In the genomic region with DNA sequence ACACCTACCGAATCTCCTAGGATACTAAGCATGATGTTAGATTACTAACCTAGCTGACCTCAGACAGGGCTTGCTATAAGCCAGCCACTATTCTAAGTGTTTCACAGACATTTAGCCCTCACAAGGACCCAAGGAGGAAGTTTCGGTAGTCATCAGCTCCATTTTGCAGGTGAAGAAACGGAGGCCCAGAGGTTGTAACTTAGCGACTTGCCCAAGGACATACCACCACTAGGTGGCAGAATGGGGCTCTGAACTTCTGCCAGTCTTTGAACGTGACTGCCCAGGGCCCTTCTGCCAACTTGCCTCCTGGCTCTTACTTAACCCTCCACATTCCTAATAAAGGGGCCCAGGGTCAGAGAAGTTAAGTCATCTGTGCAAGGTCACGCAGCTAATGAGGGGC, we compare ENCODE assay signal across 2 cellular contexts.
A peak's percentile ranks its signal among the peaks of the same experiment; 100 is the strongest.
TF ChIP-seq lines count a peak whose summit lies in the region.

No MANE protein-coding gene starts in this region.

TF ChIP-seq in HEK293T, 16 proteins besides CTCF, POLR2A, EP300 and RAD21 (continued from another document):
- no peak for TF ChIP-seq HDGF (IDR thresholded peaks at IDR 0.05; ENCODE audit: borderline replicate concordance)
- TF ChIP-seq, protein P1, sequence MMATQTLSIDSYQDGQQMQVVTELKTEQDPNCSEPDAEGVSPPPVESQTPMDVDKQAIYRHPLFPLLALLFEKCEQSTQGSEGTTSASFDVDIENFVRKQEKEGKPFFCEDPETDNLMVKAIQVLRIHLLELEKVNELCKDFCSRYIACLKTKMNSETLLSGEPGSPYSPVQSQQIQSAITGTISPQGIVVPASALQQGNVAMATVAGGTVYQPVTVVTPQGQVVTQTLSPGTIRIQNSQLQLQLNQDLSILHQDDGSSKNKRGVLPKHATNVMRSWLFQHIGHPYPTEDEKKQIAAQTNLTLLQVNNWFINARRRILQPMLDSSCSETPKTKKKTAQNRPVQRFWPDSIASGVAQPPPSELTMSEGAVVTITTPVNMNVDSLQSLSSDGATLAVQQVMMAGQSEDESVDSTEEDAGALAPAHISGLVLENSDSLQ (IDR thresholded peaks at IDR 0.05) = no peak
- no peak for TF ChIP-seq CTBP1 (IDR thresholded peaks at IDR 0.05; ENCODE audit: borderline replicate concordance)
- TF ChIP-seq ZNF384 (IDR thresholded peaks at IDR 0.05) = no peak
TF ChIP-seq in HEK293T: peak in this region for 0.

TF ChIP-seq in HepG2, 621 proteins besides CTCF, POLR2A, EP300 and RAD21 (continued from another document):
- TF ChIP-seq, protein P2, sequence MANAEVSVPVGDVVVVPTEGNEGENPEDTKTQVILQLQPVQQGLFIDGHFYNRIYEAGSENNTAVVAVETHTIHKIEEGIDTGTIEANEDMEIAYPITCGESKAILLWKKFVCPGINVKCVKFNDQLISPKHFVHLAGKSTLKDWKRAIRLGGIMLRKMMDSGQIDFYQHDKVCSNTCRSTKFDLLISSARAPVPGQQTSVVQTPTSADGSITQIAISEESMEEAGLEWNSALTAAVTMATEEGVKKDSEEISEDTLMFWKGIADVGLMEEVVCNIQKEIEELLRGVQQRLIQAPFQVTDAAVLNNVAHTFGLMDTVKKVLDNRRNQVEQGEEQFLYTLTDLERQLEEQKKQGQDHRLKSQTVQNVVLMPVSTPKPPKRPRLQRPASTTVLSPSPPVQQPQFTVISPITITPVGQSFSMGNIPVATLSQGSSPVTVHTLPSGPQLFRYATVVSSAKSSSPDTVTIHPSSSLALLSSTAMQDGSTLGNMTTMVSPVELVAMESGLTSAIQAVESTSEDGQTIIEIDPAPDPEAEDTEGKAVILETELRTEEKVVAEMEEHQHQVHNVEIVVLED (CRISPR knock-in tag; IDR thresholded peaks at IDR 0.05; ENCODE audit: borderline replicate concordance) = no peak
- no peak for TF ChIP-seq NKX3-1 (CRISPR knock-in tag; IDR thresholded peaks at IDR 0.05)
- TF ChIP-seq PPARG (CRISPR knock-in tag; conservative IDR thresholded peaks at IDR 0.05) = no peak
- TF ChIP-seq REL (CRISPR knock-in tag; conservative IDR thresholded peaks at IDR 0.05) = no peak
- TF ChIP-seq, protein P3, sequence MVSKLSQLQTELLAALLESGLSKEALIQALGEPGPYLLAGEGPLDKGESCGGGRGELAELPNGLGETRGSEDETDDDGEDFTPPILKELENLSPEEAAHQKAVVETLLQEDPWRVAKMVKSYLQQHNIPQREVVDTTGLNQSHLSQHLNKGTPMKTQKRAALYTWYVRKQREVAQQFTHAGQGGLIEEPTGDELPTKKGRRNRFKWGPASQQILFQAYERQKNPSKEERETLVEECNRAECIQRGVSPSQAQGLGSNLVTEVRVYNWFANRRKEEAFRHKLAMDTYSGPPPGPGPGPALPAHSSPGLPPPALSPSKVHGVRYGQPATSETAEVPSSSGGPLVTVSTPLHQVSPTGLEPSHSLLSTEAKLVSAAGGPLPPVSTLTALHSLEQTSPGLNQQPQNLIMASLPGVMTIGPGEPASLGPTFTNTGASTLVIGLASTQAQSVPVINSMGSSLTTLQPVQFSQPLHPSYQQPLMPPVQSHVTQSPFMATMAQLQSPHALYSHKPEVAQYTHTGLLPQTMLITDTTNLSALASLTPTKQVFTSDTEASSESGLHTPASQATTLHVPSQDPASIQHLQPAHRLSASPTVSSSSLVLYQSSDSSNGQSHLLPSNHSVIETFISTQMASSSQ (IDR thresholded peaks at IDR 0.05; ENCODE audit: low read depth) = no peak
- TF ChIP-seq, protein P3 (CRISPR knock-in tag; IDR thresholded peaks at IDR 0.05; ENCODE audit: borderline replicate concordance) = no peak
- TF ChIP-seq HOXD1 (CRISPR knock-in tag; IDR thresholded peaks at IDR 0.05) = no peak
- no peak for TF ChIP-seq PHF8 (CRISPR knock-in tag; IDR thresholded peaks at IDR 0.05)
- TF ChIP-seq ZSCAN21 (CRISPR knock-in tag; IDR thresholded peaks at IDR 0.05; ENCODE audit: borderline replicate concordance) = no peak
- TF ChIP-seq ZIK1 (CRISPR knock-in tag; IDR thresholded peaks at IDR 0.05; ENCODE audit: borderline replicate concordance, low read depth) = no peak
- TF ChIP-seq BHLHE40 (IDR thresholded peaks at IDR 0.05; ENCODE audit: low read length) = 0 out of 2 replicates have a peak, but pooled peaks have one; percentile 30
- no peak for TF ChIP-seq RNF2 (conservative IDR thresholded peaks at IDR 0.05; ENCODE audit: low read depth)
- peak; percentile 36; the same call in 1 of the 2 replicates for TF ChIP-seq STAG1 (CRISPR knock-in tag; IDR thresholded peaks at IDR 0.05)
- TF ChIP-seq SMC3 (IDR thresholded peaks at IDR 0.05; ENCODE audit: low read length) = peak; percentile 75; the same call in 1 of the 2 replicates
- TF ChIP-seq ZBTB42 (CRISPR knock-in tag; IDR thresholded peaks at IDR 0.05) = no peak
- no peak for TF ChIP-seq SP5 (CRISPR knock-in tag; IDR thresholded peaks at IDR 0.05; ENCODE audit: borderline replicate concordance, low read depth)
- TF ChIP-seq CENPT (CRISPR knock-in tag; IDR thresholded peaks at IDR 0.05; ENCODE audit: low read depth) = no peak
- TF ChIP-seq KDM2A (CRISPR knock-in tag; IDR thresholded peaks at IDR 0.05; ENCODE audit: borderline replicate concordance, low read depth) = no peak
- TF ChIP-seq, protein P4, sequence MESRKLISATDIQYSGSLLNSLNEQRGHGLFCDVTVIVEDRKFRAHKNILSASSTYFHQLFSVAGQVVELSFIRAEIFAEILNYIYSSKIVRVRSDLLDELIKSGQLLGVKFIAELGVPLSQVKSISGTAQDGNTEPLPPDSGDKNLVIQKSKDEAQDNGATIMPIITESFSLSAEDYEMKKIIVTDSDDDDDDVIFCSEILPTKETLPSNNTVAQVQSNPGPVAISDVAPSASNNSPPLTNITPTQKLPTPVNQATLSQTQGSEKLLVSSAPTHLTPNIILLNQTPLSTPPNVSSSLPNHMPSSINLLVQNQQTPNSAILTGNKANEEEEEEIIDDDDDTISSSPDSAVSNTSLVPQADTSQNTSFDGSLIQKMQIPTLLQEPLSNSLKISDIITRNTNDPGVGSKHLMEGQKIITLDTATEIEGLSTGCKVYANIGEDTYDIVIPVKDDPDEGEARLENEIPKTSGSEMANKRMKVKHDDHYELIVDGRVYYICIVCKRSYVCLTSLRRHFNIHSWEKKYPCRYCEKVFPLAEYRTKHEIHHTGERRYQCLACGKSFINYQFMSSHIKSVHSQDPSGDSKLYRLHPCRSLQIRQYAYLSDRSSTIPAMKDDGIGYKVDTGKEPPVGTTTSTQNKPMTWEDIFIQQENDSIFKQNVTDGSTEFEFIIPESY (CRISPR knock-in tag; IDR thresholded peaks at IDR 0.05) = peak; percentile 40; the same call in 1 of the 2 replicates
- TF ChIP-seq HMGA1 (CRISPR knock-in tag; conservative IDR thresholded peaks at IDR 0.05) = no peak
- no peak for TF ChIP-seq FOXO1 (CRISPR knock-in tag; IDR thresholded peaks at IDR 0.05)
- TF ChIP-seq, protein P5, sequence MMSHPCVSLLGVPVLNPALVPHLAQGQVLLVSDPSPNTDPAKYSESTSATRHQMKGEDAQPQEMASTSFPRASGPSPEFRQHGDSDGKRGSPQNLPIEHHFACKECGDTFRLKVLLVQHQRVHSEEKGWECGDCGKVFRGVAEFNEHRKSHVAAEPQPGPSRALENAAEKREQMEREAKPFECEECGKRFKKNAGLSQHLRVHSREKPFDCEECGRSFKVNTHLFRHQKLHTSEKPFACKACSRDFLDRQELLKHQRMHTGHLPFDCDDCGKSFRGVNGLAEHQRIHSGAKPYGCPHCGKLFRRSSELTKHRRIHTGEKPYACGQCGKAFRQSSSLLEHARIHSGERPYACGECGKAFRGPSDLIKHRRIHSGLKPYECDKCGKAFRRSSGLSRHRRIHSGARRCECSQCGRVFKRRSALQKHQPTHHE (CRISPR knock-in tag; IDR thresholded peaks at IDR 0.05; ENCODE audit: borderline replicate concordance) = no peak
- peak; percentile 89 for TF ChIP-seq ZNF629 (CRISPR knock-in tag; conservative IDR thresholded peaks at IDR 0.05)
- TF ChIP-seq HES4 (CRISPR knock-in tag; IDR thresholded peaks at IDR 0.05; ENCODE audit: borderline replicate concordance) = no peak
- TF ChIP-seq ZNF430 (CRISPR knock-in tag; IDR thresholded peaks at IDR 0.05) = no peak
- TF ChIP-seq ZNF20 (CRISPR knock-in tag; IDR thresholded peaks at IDR 0.05) = no peak
